ENCODE assay signal across 1 cellular context in the genomic region with DNA sequence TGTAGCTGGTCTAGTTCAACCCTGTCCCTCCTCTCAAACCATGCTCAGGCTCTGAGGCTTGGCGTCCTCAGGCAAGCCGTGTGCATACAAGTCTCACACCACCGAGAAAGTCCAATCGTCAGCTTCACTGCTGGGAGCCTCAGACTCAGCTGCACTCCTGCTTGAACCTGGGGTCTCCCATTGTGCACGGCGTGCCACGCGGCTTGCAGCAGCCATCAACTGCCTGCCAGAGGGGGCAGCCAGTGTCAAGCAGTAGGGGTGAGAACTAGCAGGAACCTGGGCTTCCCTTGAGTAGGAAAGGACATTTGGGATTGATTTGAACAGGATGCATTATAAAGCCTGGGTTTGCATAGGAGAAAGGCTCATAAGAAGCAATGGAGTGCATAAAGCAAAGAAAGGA.
TF ChIP-seq lines count a peak whose summit lies in the region.

No MANE protein-coding gene starts in this region.

TF ChIP-seq in H1, 55 proteins besides CTCF, POLR2A, EP300 and RAD21:
- TF ChIP-seq, protein P1, sequence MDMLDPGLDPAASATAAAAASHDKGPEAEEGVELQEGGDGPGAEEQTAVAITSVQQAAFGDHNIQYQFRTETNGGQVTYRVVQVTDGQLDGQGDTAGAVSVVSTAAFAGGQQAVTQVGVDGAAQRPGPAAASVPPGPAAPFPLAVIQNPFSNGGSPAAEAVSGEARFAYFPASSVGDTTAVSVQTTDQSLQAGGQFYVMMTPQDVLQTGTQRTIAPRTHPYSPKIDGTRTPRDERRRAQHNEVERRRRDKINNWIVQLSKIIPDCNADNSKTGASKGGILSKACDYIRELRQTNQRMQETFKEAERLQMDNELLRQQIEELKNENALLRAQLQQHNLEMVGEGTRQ (IDR thresholded peaks at IDR 0.05; ENCODE audit: low read length) = no peak
- TF ChIP-seq TEAD4 (IDR thresholded peaks at IDR 0.05; ENCODE audit: low read depth, low read length) (no peak), CHD1 (IDR thresholded peaks at IDR 0.05; ENCODE audit: low read depth, low read length) (no peak), SIX5 (IDR thresholded peaks at IDR 0.05; ENCODE audit: low read depth, low read length) (no peak), CTBP2 (IDR thresholded peaks at IDR 0.05; ENCODE audit: borderline replicate concordance, insufficient read depth, insufficient read length, low read length) (no peak), SIRT6 (IDR thresholded peaks at IDR 0.05; ENCODE audit: low read length) (no peak), SAP30 (IDR thresholded peaks at IDR 0.05; ENCODE audit: insufficient read depth, insufficient replicate concordance, low read length) (no peak), GABPA (IDR thresholded peaks at IDR 0.05; ENCODE audit: borderline replicate concordance, insufficient read depth, low read length) (no peak), BCL11A (IDR thresholded peaks at IDR 0.05; ENCODE audit: low read depth in 2 of 2, low read length in 2 of 2) (no peak), POLR2AphosphoS5 (IDR thresholded peaks at IDR 0.05; ENCODE audit: low read depth, low read length) (no peak), ZNF274 (IDR thresholded peaks at IDR 0.05; ENCODE audit: borderline replicate concordance, extremely low read depth, low read length) (no peak), RNF2 (IDR thresholded peaks at IDR 0.05; ENCODE audit: borderline replicate concordance, low read depth, low read length, missing control alignments, poor library complexity, severe bottlenecking) (no peak), HDAC6 (IDR thresholded peaks at IDR 0.05; ENCODE audit: low read depth, low read length) (no peak), BACH1 (IDR thresholded peaks at IDR 0.05; ENCODE audit: low read length) (no peak), CBX5 (IDR thresholded peaks at IDR 0.05; ENCODE audit: low read depth, low read length) (no peak)
TF ChIP-seq in H1: peak in this region for 0.
